ENCODE assay signal across 23 cellular contexts in the genomic region with DNA sequence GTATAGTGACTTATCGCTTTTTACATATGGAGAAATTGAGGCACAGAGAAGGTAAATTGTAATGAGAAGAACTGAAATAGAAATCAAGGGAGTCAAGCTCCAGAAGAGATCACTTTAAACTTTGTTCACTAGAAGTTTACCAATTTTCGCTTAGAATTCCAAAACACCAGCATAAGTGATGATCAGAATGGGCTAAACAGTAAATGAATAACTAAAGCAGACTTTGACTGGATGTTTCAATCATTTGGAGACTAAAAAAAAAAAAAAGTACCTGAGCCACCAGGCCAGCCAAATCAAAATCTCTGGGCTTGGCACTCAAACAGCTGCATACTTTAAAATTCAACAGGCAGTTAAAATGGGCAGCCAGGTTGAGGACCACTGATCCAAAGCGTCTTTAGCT. TPM values are rescaled to one million over a fixed set of nuclear protein-coding genes. Genes with fewer than 3 reads are reported as not detected.
DNase-seq lines count a peak whose midpoint lies in the region; ATAC-seq and TF ChIP-seq lines count a peak whose summit lies in the region.
"Had no signal": no experiment of that assay in that cellular context is flagged by ENCODE, and none has a peak within 500 bp of the region (broad histone marks: within the 10 kb centered on the region; RNA-seq: fewer than 3 reads in every experiment).

No MANE protein-coding gene starts in this region.

- H3K27ac ChIP-seq in neutrophil: peak overlapping the region; percentile 83
- H3K27ac ChIP-seq: RWPE1, SK-N-MC had no signal

- CTCF ChIA-PET in Calu3 (lab: Charles Lee): interaction anchor here (2.3 kb wide), 1 partner anchor 26 kb away, joined by 9 read pairs; no protein-coding TSS in a partner anchor

- no peaks in the 10 kb centered on the region for H3K27me3 Mint-ChIP-seq in Calu3 (ENCODE audit: unreplicated experiment)
- H3K27me3 Mint-ChIP-seq: CD4-positive, CD25-positive, alpha-beta regulatory T cell had no signal

- BruUV-seq in Calu3 (replicated peaks; lab: Mats Ljungman, UMichigan): no TSS peak

- intact Hi-C loops in Calu3 (cut with micrococcal nuclease; ENCODE audit: unreplicated experiment): loop anchor here (2.0 kb wide), 3 partner anchors 17 to 39 kb away; a partner anchor contains a TSS

- peaks cover 43% of the 10 kb centered on the region for H3K4me1 Mint-ChIP-seq in Calu3 (ENCODE audit: low read depth, unreplicated experiment)

- peak overlapping the region; percentile 70 for H3K27ac Mint-ChIP-seq in Calu3 (ENCODE audit: unreplicated experiment)
- H3K27ac Mint-ChIP-seq: CD4-positive, CD25-positive, alpha-beta regulatory T cell had no signal

- H3K4me3 Mint-ChIP-seq in Calu3 (ENCODE audit: low read depth, unreplicated experiment): peak overlapping the region; percentile 59
- H3K4me3 Mint-ChIP-seq: CD4-positive, CD25-positive, alpha-beta regulatory T cell had no signal

- no peak overlapping the region for H3K4me3 ChIP-seq in epithelial cell of proximal tubule (ENCODE audit: low read depth, low read length)
- no peak overlapping the region for H3K4me3 ChIP-seq in neutrophil (ENCODE audit: low read depth in 1 of 2, low read length in 1 of 2)
- H3K4me3 ChIP-seq: K562, PC-9, SK-N-MC had no signal

- ATAC-seq in left lobe of liver: peak; percentile 88
- ATAC-seq: HCT116, K562 had no signal

- H3K27me3 ChIP-seq in neutrophil: no peaks in the 10 kb centered on the region
- H3K27me3 ChIP-seq: BE2C had no signal

- H3K9me3 Mint-ChIP-seq in Calu3 (ENCODE audit: low read depth, unreplicated experiment): no peaks in the 10 kb centered on the region

- DNase-seq in Calu3: peak; percentile 15
- DNase-seq in epithelial cell of proximal tubule (ENCODE audit: low read depth): peak; percentile 59
- no peak for DNase-seq in left lobe of liver (ENCODE audit: low spot score)
- no peak for DNase-seq in AG08396 (ENCODE audit: low spot score)
- no peak for DNase-seq in HK-2 (ENCODE audit: unreplicated experiment)
- DNase-seq in NCI-H446 (lab: John Stamatoyannopoulos, UW): no peak
- DNase-seq: BE2C; CD4-positive, CD25-positive, alpha-beta regulatory T cell; COR-L47; DND-41; GOT3; NCI-H1092; NCI-H1436; NCI-H187 treated with DMSO at 0.1 percent for 48 hours; NCI-H2107; NCI-H510A; PC-9; SHP77 treated with DMSO at 0.1 percent for 48 hours had no signal

- no peaks in the 10 kb centered on the region for H3K36me3 ChIP-seq in neutrophil
- H3K36me3 ChIP-seq: BE2C had no signal

- H3K36me3 Mint-ChIP-seq in Calu3 (ENCODE audit: insufficient read depth, unreplicated experiment): peaks cover 15% of the 10 kb centered on the region
- H3K36me3 Mint-ChIP-seq: CD4-positive, CD25-positive, alpha-beta regulatory T cell had no signal

- TF ChIP-seq CTCF in Calu3 (IDR thresholded peaks at IDR 0.05; ENCODE audit: unreplicated experiment) (no peak), epithelial cell of proximal tubule (conservative IDR thresholded peaks at IDR 0.05; ENCODE audit: low read depth, low read length) (no peak), neutrophil (IDR thresholded peaks at IDR 0.05) (no peak)

- H3K9me3 ChIP-seq in neutrophil: no peaks in the 10 kb centered on the region
- H3K9me3 ChIP-seq: BE2C had no signal

- H3K4me1 ChIP-seq in neutrophil (ENCODE audit: control insufficient read depth in 1 of 2, insufficient read depth in 1 of 2, low read depth in 1 of 2, low read length in 1 of 2): peaks cover 63 to 68% of the 10 kb centered on the region in 2 experiments
- H3K4me1 ChIP-seq: BE2C had no signal

RNA-seq across cellular contexts. Expression of a gene that starts 38.2 kb away (rescaled TPM):
- total RNA-seq in Calu3 (2022) (30.8 and 42.8 TPM in 2 replicates), epithelial cell of proximal tubule (not detected in 2 replicates), left lobe of liver (4.4 TPM)

Comparison
In these comparisons a context has a peak if more than half of its experiments do, and no peak if none do; other contexts are left out.
1. DNase-seq: peak in Calu3 (single experiment) and epithelial cell of proximal tubule (single experiment); none in left lobe of liver (single experiment), AG08396 (single experiment), HK-2 (single experiment) and NCI-H446 (0 of 2).